ENCODE assay signal across 18 cellular contexts in genomic region chr11:45477588-45477987, GRCh38.
A peak's percentile ranks its signal among the peaks of the same experiment; 100 is the strongest.
DNase-seq lines count a peak whose midpoint lies in the region; ATAC-seq, FAIRE-seq and TF ChIP-seq lines count a peak whose summit lies in the region.
"Had no signal": no experiment of that assay in that cellular context is flagged by ENCODE, and none has a peak within 500 bp of the region (broad histone marks: within the 10 kb centered on the region; RNA-seq: fewer than 3 reads in every experiment).

No MANE protein-coding gene starts in this region.

- DNase-seq in Peyer's patch (peak in 2 of 3 donors; percentile 4 to 27), bronchial epithelial cell (ENCODE audit: low read depth) (no peak), mesenteric fat pad (ENCODE audit: low spot score) (peak; percentile 55), sigmoid colon (peak; percentile 11)
- DNase-seq: C1 segment of cervical spinal cord; Caco-2; CD4-positive, CD25-positive, alpha-beta regulatory T cell; CD8-positive, alpha-beta T cell; DMS153; DND-41; GOT3; HFFc6 had no signal

- H3K4me3 ChIP-seq in Peyer's patch (no peak overlapping the region), bronchial epithelial cell (ENCODE audit: low read depth, low read length) (no peak overlapping the region), sigmoid colon (no peak overlapping the region)
- H3K4me3 ChIP-seq: HAP-1 had no signal

- TF ChIP-seq POLR2A in Peyer's patch (IDR thresholded peaks at IDR 0.05) = no peak
- no peak for TF ChIP-seq POLR2A in sigmoid colon (IDR thresholded peaks at IDR 0.05)

- FAIRE-seq in bronchial epithelial cell (lab: Jason Lieb, UNC) = peak; percentile 84
- FAIRE-seq: G401.6, GM12892, H54 had no signal

- H3K36me3 ChIP-seq in Peyer's patch (no peaks in the 10 kb centered on the region), bronchial epithelial cell (ENCODE audit: control insufficient read depth, insufficient read depth, low read length) (no peaks in the 10 kb centered on the region), sigmoid colon (no peaks in the 10 kb centered on the region)
- H3K36me3 ChIP-seq: HAP-1 had no signal

- TF ChIP-seq EP300 in sigmoid colon (IDR thresholded peaks at IDR 0.05) = no peak

- H3K27ac ChIP-seq in Peyer's patch = no peak overlapping the region
- no peak overlapping the region for H3K27ac ChIP-seq in sigmoid colon

- intact Hi-C loops in sigmoid colon (cut with DNase I) = loop anchor here (5.0 kb wide), 1 partner anchor 310 kb away; no protein-coding TSS in a partner anchor

- TF ChIP-seq CTCF in Peyer's patch (IDR thresholded peaks at IDR 0.05) (no peak), bronchial epithelial cell (IDR thresholded peaks at IDR 0.05; ENCODE audit: insufficient read depth, low read length, severe bottlenecking) (no peak), sigmoid colon (IDR thresholded peaks at IDR 0.05) (no peak)

- no peaks in the 10 kb centered on the region for H3K4me1 ChIP-seq in Peyer's patch
- no peaks in the 10 kb centered on the region for H3K4me1 ChIP-seq in sigmoid colon
- H3K4me1 ChIP-seq: Caco-2, HAP-1 had no signal

- ATAC-seq in HG03175 (IDR thresholded peaks at IDR 0.05; ENCODE audit: unreplicated experiment) (no peak), HG03159 (IDR thresholded peaks at IDR 0.05; ENCODE audit: unreplicated experiment) (no peak)
- ATAC-seq: CD8-positive, alpha-beta T cell had no signal

- 84 to 92% methylated on average over 1 of the region's 1 CpG for WGBS in sigmoid colon, 2 donors

- H3K27me3 ChIP-seq in Peyer's patch (no peaks in the 10 kb centered on the region), bronchial epithelial cell (ENCODE audit: control insufficient read depth, insufficient read depth, low read length) (no peaks in the 10 kb centered on the region), sigmoid colon (peaks cover 0 to 24% (median 2%) of the 10 kb centered on the region in 3 donors)

- H3K9me3 ChIP-seq in Peyer's patch (no peaks in the 10 kb centered on the region), sigmoid colon (no peaks in the 10 kb centered on the region)
- H3K9me3 ChIP-seq: Caco-2, HAP-1 had no signal
